10 cellular contexts compared by ENCODE assay signal in genomic region chr14:23544511-23545447, GRCh38. TPM values are rescaled to one million over a fixed set of nuclear protein-coding genes. Genes with fewer than 3 reads are reported as not detected.
DNase-seq lines count a peak whose midpoint lies in the region; ATAC-seq and TF ChIP-seq lines count a peak whose summit lies in the region.
"Had no signal": no experiment of that assay in that cellular context is flagged by ENCODE, and none has a peak within 500 bp of the region (broad histone marks: within the 10 kb centered on the region; RNA-seq: fewer than 3 reads in every experiment).

No MANE protein-coding gene starts in this region.

- peak; percentile 63 for DNase-seq in NCI-H1092 treated with DMSO at 0.1 percent for 48 hours (lab: John Stamatoyannopoulos, UW)
- peak in 2 of 3 donors; percentile 65 to 69 for DNase-seq in Peyer's patch
- peak; percentile 51 for DNase-seq in left cardiac atrium
- no peak for DNase-seq in inferior parietal cortex (ENCODE audit: extremely low spot score)
- DNase-seq in HCEC 1CT = no peak
- no peak for DNase-seq in central memory CD4-positive, alpha-beta T cell
- DNase-seq: activated CD8-positive, alpha-beta memory T cell treated with anti-CD3 and anti-CD28 coated beads, Interleukin-2, amount 50 U/mL, for 48 hours; ovary had no signal

- no peak overlapping the region for H3K4me3 ChIP-seq in Peyer's patch
- H3K4me3 ChIP-seq in skeletal muscle tissue (ENCODE audit: low read length in 3 of 3) = no peak overlapping the region
- H3K4me3 ChIP-seq: ovary had no signal

- no peaks in the 10 kb centered on the region for H3K9me3 ChIP-seq in Peyer's patch
- H3K9me3 ChIP-seq in skeletal muscle tissue (ENCODE audit: control insufficient read depth in 3 of 3, low read length in 3 of 3) = no peaks in the 10 kb centered on the region
- H3K9me3 ChIP-seq: ovary had no signal

- no peaks in the 10 kb centered on the region for H3K36me3 ChIP-seq in Peyer's patch
- H3K36me3 ChIP-seq in skeletal muscle tissue (ENCODE audit: control insufficient read depth in 3 of 3, insufficient read depth in 3 of 3, low read length in 3 of 3) = no peaks in the 10 kb centered on the region
- H3K36me3 ChIP-seq: ovary had no signal

- H3K4me1 ChIP-seq in Peyer's patch = no peaks in the 10 kb centered on the region
- H3K4me1 ChIP-seq in skeletal muscle tissue (ENCODE audit: control insufficient read depth in 3 of 3, insufficient read depth in 3 of 3, low read length in 3 of 3) = peaks cover 0 to 6% (median 0%) of the 10 kb centered on the region in 3 donors

- peak overlapping the region; percentile 4 to 40 (median 19) for H3K9ac ChIP-seq in skeletal muscle tissue (ENCODE audit: low read depth in 1 of 3, low read length in 3 of 3)

- H3K27ac ChIP-seq in Peyer's patch (no peak overlapping the region), skeletal muscle tissue (ENCODE audit: low read depth, low read length) (peak overlapping the region; percentile 36)
- H3K27ac ChIP-seq: ovary had no signal

- intact Hi-C loops in left cardiac atrium (cut with DNase I) = no loop called here

- no peaks in the 10 kb centered on the region for H3K27me3 ChIP-seq in Peyer's patch
- no peaks in the 10 kb centered on the region for H3K27me3 ChIP-seq in skeletal muscle tissue (ENCODE audit: control insufficient read depth in 3 of 3, insufficient read depth in 3 of 3, low read length in 3 of 3)
- H3K27me3 ChIP-seq: ovary had no signal

- TF ChIP-seq CTCF in Peyer's patch (IDR thresholded peaks at IDR 0.05) = no peak

- ATAC-seq in left cardiac atrium (peak; percentile 77 to 95), GM19035 (IDR thresholded peaks at IDR 0.05; ENCODE audit: unreplicated experiment) (no peak)

- no peak for TF ChIP-seq POLR2A in Peyer's patch (IDR thresholded peaks at IDR 0.05)

RNA-seq across cellular contexts. Expression of gene ZFHX2, which starts 6.8 kb away (rescaled TPM):
- 1 to 10 TPM in 2 of 4 donors, under 1 TPM in 2; 0.53 to 7.4 (median 1.0) TPM for total RNA-seq in Peyer's patch
- total RNA-seq in left cardiac atrium = 1 to 10 TPM in 1 of 2 donors, under 1 TPM in 1; 0.89 to 1.3 TPM
- total RNA-seq in skeletal muscle tissue = not detected

RNA-seq across cellular contexts. Expression of gene THTPA, which starts 11.3 kb away (rescaled TPM):
- total RNA-seq in Peyer's patch (10 to 100 TPM; 23.3 to 48.5 (median 37.6) TPM), left cardiac atrium (10 to 100 TPM; 17.3 to 18.9 TPM), skeletal muscle tissue (7.8 TPM)

RNA-seq across cellular contexts. Expression of gene AP1G2, which starts 22.8 kb away (rescaled TPM):
- total RNA-seq in Peyer's patch = 100 to 1,000 TPM; 175 to 369 (median 341) TPM
- 10 to 100 TPM; 16.5 to 32.3 TPM for total RNA-seq in left cardiac atrium
- 8.4 TPM for total RNA-seq in skeletal muscle tissue

RNA-seq across cellular contexts. Expression of gene JPH4, which starts 33.8 kb away (rescaled TPM):
- 1 to 10 TPM in 2 of 4 donors, under 1 TPM in 1, not detected in 1; 0.85 to 8.3 (median 1.5) TPM for total RNA-seq in Peyer's patch
- total RNA-seq in left cardiac atrium = under 1 TPM; 0.24 to 0.68 TPM
- total RNA-seq in skeletal muscle tissue = 1.0 TPM

Comparison
In these comparisons a context has a peak if more than half of its experiments do, and no peak if none do; other contexts are left out.
1. DNase-seq: peak in NCI-H1092 treated with DMSO at 0.1 percent for 48 hours (single experiment), Peyer's patch (2 of 3) and left cardiac atrium (single experiment); none in inferior parietal cortex (single experiment), HCEC 1CT (single experiment) and central memory CD4-positive, alpha-beta T cell (single experiment).
2. RNA of gene AP1G2, which starts 22.8 kb away (total RNA-seq): 175 to 369 TPM in Peyer's patch; 16.5 to 32.3 TPM in left cardiac atrium and 8.4 TPM in skeletal muscle tissue (single experiment); every median in the first group is over 4 times any median in the second.